Comparison of ENCODE assay signal across 1 cellular context in genomic region chr5:81195334-81195929, GRCh38.
TF ChIP-seq lines count a peak whose summit lies in the region.

No MANE protein-coding gene starts in this region.

TF ChIP-seq in K562, 482 proteins besides CTCF, POLR2A, EP300 and RAD21:
- TF ChIP-seq BCL6 (CRISPR knock-in tag; IDR thresholded peaks at IDR 0.05) = no peak
- no peak for TF ChIP-seq ATF1 (CRISPR knock-in tag; IDR thresholded peaks at IDR 0.05)
- TF ChIP-seq ATF1 (tag; IDR thresholded peaks at IDR 0.05) = 0 out of 2 replicates have a peak, but pooled peaks have one; percentile 1
- TF ChIP-seq MEF2D (tag; conservative IDR thresholded peaks at IDR 0.05; ENCODE audit: low read depth) = peak; percentile 64; the same call in 1 of the 2 replicates
- TF ChIP-seq MEF2A (IDR thresholded peaks at IDR 0.05; ENCODE audit: control insufficient read depth, low read depth, low read length) = peak; percentile 72
- TF ChIP-seq NR0B1 (IDR thresholded peaks at IDR 0.05; ENCODE audit: partially characterized antibody) = no peak
